In genomic region chr20:45445805-45446562, GRCh38 we compare ENCODE assay signal across 9 cellular contexts. TPM values are rescaled to one million over a fixed set of nuclear protein-coding genes. Genes with fewer than 3 reads are reported as not detected.
DNase-seq lines count a peak whose midpoint lies in the region; ATAC-seq lines count a peak whose summit lies in the region.
"Had no signal": no experiment of that assay in that cellular context is flagged by ENCODE, and none has a peak within 500 bp of the region (broad histone marks: within the 10 kb centered on the region; RNA-seq: fewer than 3 reads in every experiment).

No MANE protein-coding gene starts in this region.

- H3K4me3 Mint-ChIP-seq in T-helper 17 cell, result no peak overlapping the region

- H3K27ac Mint-ChIP-seq in T-helper 17 cell, result no peak overlapping the region

- ATAC-seq in HG02981 (IDR thresholded peaks at IDR 0.05; ENCODE audit: unreplicated experiment), result peak; percentile 50
- peak; percentile 61 for ATAC-seq in T-helper 17 cell
- ATAC-seq in esophagus mucosa, result peak; percentile 67
- ATAC-seq in GM18873 (IDR thresholded peaks at IDR 0.05; ENCODE audit: low FRiP score, unreplicated experiment), result no peak

- H3K36me3 Mint-ChIP-seq in T-helper 17 cell (ENCODE audit: low read depth), result peaks cover 2% of the 10 kb centered on the region

- H3K9me3 ChIP-seq in T-helper 17 cell (ENCODE audit: control insufficient read depth, low read length, poor library complexity, severe bottlenecking), result no peaks in the 10 kb centered on the region

- DNase-seq in NCI-H345 (lab: John Stamatoyannopoulos, UW) (peak; percentile 11), NCI-H345 treated with DMSO at 0.1 percent for 48 hours (lab: John Stamatoyannopoulos, UW; ENCODE audit: unreplicated experiment) (no peak), T-helper 17 cell (peak in 1 of 3 donors; percentile 28), NCI-H1048 (lab: John Stamatoyannopoulos, UW) (no peak)
- DNase-seq in stimulated activated CD4-positive, alpha-beta T cell treated with anti-CD3 and anti-CD28 coated beads, Interleukin-4, amount 100 ng/mL, for 1 hour, result peak; percentile 32

- H3K27me3 Mint-ChIP-seq in T-helper 17 cell, result peaks cover 48% of the 10 kb centered on the region

- H3K4me1 Mint-ChIP-seq in T-helper 17 cell, result peaks cover 26% of the 10 kb centered on the region

RNA-seq across cellular contexts. Expression of gene WFDC2, which starts 23.6 kb away (rescaled TPM):
- total RNA-seq in T-helper 17 cell (under 1 TPM in 1 of 2 donors, not detected in 1; 0.96 TPM), esophagus mucosa (37.9 TPM)
- total RNA-seq: pulmonary artery endothelial cell had no signal

RNA-seq across cellular contexts. Expression of gene PIGT, which starts 30.0 kb away (rescaled TPM):
- total RNA-seq in T-helper 17 cell (100 to 1,000 TPM; 115 to 136 TPM), esophagus mucosa (43.0 TPM)

RNA-seq across cellular contexts. Expression of gene DBNDD2, which starts 37.9 kb away (rescaled TPM):
- 10 to 100 TPM; 10.7 to 10.9 TPM for total RNA-seq in T-helper 17 cell
- 22.6 TPM for total RNA-seq in esophagus mucosa

Comparison
In these comparisons a context has a peak if more than half of its experiments do, and no peak if none do; other contexts are left out.
1. DNase-seq: peak in NCI-H345 (single experiment) and stimulated activated CD4-positive, alpha-beta T cell treated with anti-CD3 and anti-CD28 coated beads, Interleukin-4, amount 100 ng/mL, for 1 hour (single experiment); none in NCI-H345 treated with DMSO at 0.1 percent for 48 hours (single experiment) and NCI-H1048 (single experiment).
2. RNA of gene WFDC2, which starts 23.6 kb away (total RNA-seq): 37.9 TPM in esophagus mucosa (single experiment); 0.96 TPM in T-helper 17 cell; every median in the first group is over 10 times any median in the second.